Comparison of ENCODE assay signal across 11 cellular contexts in the genomic region with DNA sequence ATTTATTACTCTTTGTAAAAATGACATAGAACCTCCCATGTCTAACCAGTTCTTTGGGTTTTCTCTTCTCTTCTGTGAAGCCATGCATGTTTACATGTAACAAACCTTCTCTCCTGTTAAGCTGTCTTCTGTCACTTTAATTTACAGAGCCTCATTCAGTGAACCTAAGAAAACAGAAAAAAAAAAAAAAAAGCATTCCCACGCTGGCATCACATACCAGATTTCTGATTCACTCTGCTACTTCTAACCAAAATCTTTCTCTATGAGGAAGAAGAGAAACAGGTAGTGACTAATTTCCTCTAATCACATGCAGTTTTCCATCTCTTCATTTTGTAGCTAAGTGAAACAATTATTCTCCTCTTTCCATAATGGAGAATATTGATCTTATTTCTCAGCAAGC.
DNase-seq lines count a peak whose midpoint lies in the region; ATAC-seq and TF ChIP-seq lines count a peak whose summit lies in the region.
"Had no signal": no experiment of that assay in that cellular context is flagged by ENCODE, and none has a peak within 500 bp of the region (broad histone marks: within the 10 kb centered on the region; RNA-seq: fewer than 3 reads in every experiment).

No MANE protein-coding gene starts in this region.

- in situ Hi-C loops in astrocyte of the spinal cord (cut with HindIII; ENCODE audit: low sequenced_read_pairs): no loop called here

- H3K27ac Mint-ChIP-seq in activated CD4-positive, alpha-beta T cell treated with anti-CD3 and anti-CD28 coated beads for 36 hours: peak overlapping the region; percentile 9
- no peak overlapping the region for H3K27ac Mint-ChIP-seq in activated CD4-positive, alpha-beta T cell treated with anti-CD3 and anti-CD28 coated beads, Interleukin-2, amount 10 ng/mL, durations not matched to agents 24 days and 14 days
- H3K27ac Mint-ChIP-seq in CD14-positive monocyte: no peak overlapping the region
- no peak overlapping the region for H3K27ac Mint-ChIP-seq in activated naive CD4-positive, alpha-beta T cell treated with anti-CD3 and anti-CD28 coated beads, Interleukin-2, amount 10 ng/mL, durations not matched to agents 7 days and 5 days
- H3K27ac Mint-ChIP-seq: natural killer cell treated with Interleukin-12 subunit alpha and Interleukin-12 subunit beta and Interleukin-15 and Interleukin-18, amount 100 ng/mL, for 72 hours had no signal

- DNase-seq in activated CD4-positive, alpha-beta T cell treated with anti-CD3 and anti-CD28 coated beads for 36 hours: no peak
- DNase-seq in activated CD4-positive, alpha-beta T cell treated with anti-CD3 and anti-CD28 coated beads, Interleukin-2, amount 10 ng/mL, durations not matched to agents 24 days and 14 days: no peak
- DNase-seq in astrocyte of the spinal cord (ENCODE audit: low read depth, low spot score) (peak; percentile 75), iris pigment epithelial cell (ENCODE audit: low read depth) (peak; percentile 81), CD14-positive monocyte (ENCODE audit: low spot score) (no peak), HCEC 1CT (no peak)
- no peak for DNase-seq in activated naive CD4-positive, alpha-beta T cell treated with anti-CD3 and anti-CD28 coated beads, Interleukin-2, amount 10 ng/mL, durations not matched to agents 7 days and 5 days
- DNase-seq: activated gamma-delta T cell had no signal

- H3K4me3 Mint-ChIP-seq in activated CD4-positive, alpha-beta T cell treated with anti-CD3 and anti-CD28 coated beads for 36 hours: no peak overlapping the region
- no peak overlapping the region for H3K4me3 Mint-ChIP-seq in activated CD4-positive, alpha-beta T cell treated with anti-CD3 and anti-CD28 coated beads, Interleukin-2, amount 10 ng/mL, durations not matched to agents 24 days and 14 days
- H3K4me3 Mint-ChIP-seq in CD14-positive monocyte: no peak overlapping the region
- no peak overlapping the region for H3K4me3 Mint-ChIP-seq in activated naive CD4-positive, alpha-beta T cell treated with anti-CD3 and anti-CD28 coated beads, Interleukin-2, amount 10 ng/mL, durations not matched to agents 7 days and 5 days
- H3K4me3 Mint-ChIP-seq: natural killer cell treated with Interleukin-12 subunit alpha and Interleukin-12 subunit beta and Interleukin-15 and Interleukin-18, amount 100 ng/mL, for 72 hours had no signal

- H3K4me1 Mint-ChIP-seq in activated CD4-positive, alpha-beta T cell treated with anti-CD3 and anti-CD28 coated beads for 36 hours: peaks cover 9% of the 10 kb centered on the region
- no peaks in the 10 kb centered on the region for H3K4me1 Mint-ChIP-seq in activated CD4-positive, alpha-beta T cell treated with anti-CD3 and anti-CD28 coated beads, Interleukin-2, amount 10 ng/mL, durations not matched to agents 24 days and 14 days
- H3K4me1 Mint-ChIP-seq in CD14-positive monocyte: no peaks in the 10 kb centered on the region
- H3K4me1 Mint-ChIP-seq in activated naive CD4-positive, alpha-beta T cell treated with anti-CD3 and anti-CD28 coated beads, Interleukin-2, amount 10 ng/mL, durations not matched to agents 7 days and 5 days: no peaks in the 10 kb centered on the region

- H3K27me3 Mint-ChIP-seq in activated CD4-positive, alpha-beta T cell treated with anti-CD3 and anti-CD28 coated beads for 36 hours: peaks cover 22% of the 10 kb centered on the region
- peaks cover 5% of the 10 kb centered on the region for H3K27me3 Mint-ChIP-seq in activated CD4-positive, alpha-beta T cell treated with anti-CD3 and anti-CD28 coated beads, Interleukin-2, amount 10 ng/mL, durations not matched to agents 24 days and 14 days
- H3K27me3 Mint-ChIP-seq in CD14-positive monocyte (ENCODE audit: low read depth in 3 of 3): no peaks in the 10 kb centered on the region
- no peaks in the 10 kb centered on the region for H3K27me3 Mint-ChIP-seq in activated naive CD4-positive, alpha-beta T cell treated with anti-CD3 and anti-CD28 coated beads, Interleukin-2, amount 10 ng/mL, durations not matched to agents 7 days and 5 days
- H3K27me3 Mint-ChIP-seq: natural killer cell treated with Interleukin-12 subunit alpha and Interleukin-12 subunit beta and Interleukin-15 and Interleukin-18, amount 100 ng/mL, for 72 hours had no signal

- no peaks in the 10 kb centered on the region for H3K36me3 Mint-ChIP-seq in activated CD4-positive, alpha-beta T cell treated with anti-CD3 and anti-CD28 coated beads for 36 hours (ENCODE audit: low read depth)
- no peaks in the 10 kb centered on the region for H3K36me3 Mint-ChIP-seq in activated CD4-positive, alpha-beta T cell treated with anti-CD3 and anti-CD28 coated beads, Interleukin-2, amount 10 ng/mL, durations not matched to agents 24 days and 14 days (ENCODE audit: low read depth)
- no peaks in the 10 kb centered on the region for H3K36me3 Mint-ChIP-seq in CD14-positive monocyte
- no peaks in the 10 kb centered on the region for H3K36me3 Mint-ChIP-seq in activated naive CD4-positive, alpha-beta T cell treated with anti-CD3 and anti-CD28 coated beads, Interleukin-2, amount 10 ng/mL, durations not matched to agents 7 days and 5 days

- POLR2A ChIA-PET in activated CD4-positive, alpha-beta T cell treated with anti-CD3 and anti-CD28 coated beads for 36 hours (lab: Charles Lee): interaction anchor here (0.6 kb wide), 1 partner anchor 158 kb away, joined by 3 read pairs; no protein-coding TSS in a partner anchor

- TF ChIP-seq CTCF in astrocyte of the spinal cord (IDR thresholded peaks at IDR 0.05; ENCODE audit: low read depth, low read length) (no peak), CD14-positive monocyte (IDR thresholded peaks at IDR 0.05) (no peak)

- CTCF ChIA-PET in activated CD4-positive, alpha-beta T cell treated with anti-CD3 and anti-CD28 coated beads for 36 hours (lab: Charles Lee): no interaction called here
- CTCF ChIA-PET in activated naive CD4-positive, alpha-beta T cell treated with anti-CD3 and anti-CD28 coated beads, Interleukin-2, amount 10 ng/mL, durations not matched to agents 7 days and 5 days (lab: Charles Lee): interaction anchor here (0.7 kb wide), 1 partner anchor 553 kb away, joined by 3 read pairs; no protein-coding TSS in a partner anchor

- H3K4me3 ChIP-seq in astrocyte of the spinal cord (ENCODE audit: low read depth, low read length): no peak overlapping the region

- intact Hi-C loops in activated CD4-positive, alpha-beta T cell treated with anti-CD3 and anti-CD28 coated beads for 36 hours (cut with DNase I, micrococcal nuclease): no loop called here
- intact Hi-C loops in activated CD4-positive, alpha-beta T cell treated with anti-CD3 and anti-CD28 coated beads, Interleukin-2, amount 10 ng/mL, durations not matched to agents 24 days and 14 days (cut with micrococcal nuclease): no loop called here
- intact Hi-C loops in CD14-positive monocyte (cut with micrococcal nuclease): no loop called here

- peak; percentile 39 for ATAC-seq in activated CD4-positive, alpha-beta T cell treated with anti-CD3 and anti-CD28 coated beads for 36 hours
- ATAC-seq in GM18861 (IDR thresholded peaks at IDR 0.05; ENCODE audit: unreplicated experiment): no peak
- ATAC-seq: natural killer cell treated with Interleukin-12 subunit alpha and Interleukin-12 subunit beta and Interleukin-15 and Interleukin-18, amount 100 ng/mL, for 72 hours; Right ventricle myocardium inferior had no signal

- no peaks in the 10 kb centered on the region for H3K9me3 Mint-ChIP-seq in activated CD4-positive, alpha-beta T cell treated with anti-CD3 and anti-CD28 coated beads for 36 hours (ENCODE audit: low read depth)
- no peaks in the 10 kb centered on the region for H3K9me3 Mint-ChIP-seq in activated CD4-positive, alpha-beta T cell treated with anti-CD3 and anti-CD28 coated beads, Interleukin-2, amount 10 ng/mL, durations not matched to agents 24 days and 14 days
- H3K9me3 Mint-ChIP-seq in CD14-positive monocyte: peaks cover 0 to 13% (median 6%) of the 10 kb centered on the region in 7 donors
- H3K9me3 Mint-ChIP-seq in activated naive CD4-positive, alpha-beta T cell treated with anti-CD3 and anti-CD28 coated beads, Interleukin-2, amount 10 ng/mL, durations not matched to agents 7 days and 5 days: peaks cover 3% of the 10 kb centered on the region

Comparison
In these comparisons a context has a peak if more than half of its experiments do, and no peak if none do; other contexts are left out.
1. DNase-seq: peak in astrocyte of the spinal cord (single experiment) and iris pigment epithelial cell (single experiment); none in activated CD4-positive, alpha-beta T cell treated with anti-CD3 and anti-CD28 coated beads for 36 hours (single experiment), activated CD4-positive, alpha-beta T cell treated with anti-CD3 and anti-CD28 coated beads, Interleukin-2, amount 10 ng/mL, durations not matched to agents 24 days and 14 days (single experiment), CD14-positive monocyte (single experiment), activated naive CD4-positive, alpha-beta T cell treated with anti-CD3 and anti-CD28 coated beads, Interleukin-2, amount 10 ng/mL, durations not matched to agents 7 days and 5 days (single experiment) and HCEC 1CT (single experiment).